Comparison of ENCODE assay signal across 8 cellular contexts in the genomic region with DNA sequence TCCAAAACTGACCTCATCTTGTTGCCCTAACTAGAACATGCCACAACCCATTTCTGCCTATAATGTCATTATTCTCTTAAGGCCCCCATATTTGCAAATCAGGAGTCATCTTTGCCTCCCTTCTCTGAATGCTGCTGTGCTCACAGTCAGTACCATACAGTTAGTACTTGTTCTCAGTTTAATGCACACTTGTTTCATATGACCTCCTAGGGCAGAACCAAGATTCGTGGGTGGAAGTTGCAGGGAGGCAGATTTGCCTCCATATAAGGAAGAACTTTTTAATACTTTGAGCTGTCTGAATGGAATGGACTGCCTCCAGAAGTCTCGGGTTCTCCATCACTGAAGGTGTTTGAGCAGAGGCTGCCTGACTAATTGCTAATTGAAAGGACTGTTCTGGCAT. TPM values are rescaled to one million over a fixed set of nuclear protein-coding genes. Genes with fewer than 3 reads are reported as not detected.
A peak's percentile ranks its signal among the peaks of the same experiment; 100 is the strongest.
DNase-seq lines count a peak whose midpoint lies in the region; ATAC-seq lines count a peak whose summit lies in the region.

No MANE protein-coding gene starts in this region.

- no peaks in the 10 kb centered on the region for H3K9me3 ChIP-seq in GM23248 (ENCODE audit: low read depth)

- no peak overlapping the region for H3K9ac ChIP-seq in GM23248

- peaks cover 100% of the 10 kb centered on the region for H3K79me2 ChIP-seq in GM23248 (ENCODE audit: insufficient read depth)

- peaks cover 28% of the 10 kb centered on the region for H3F3A ChIP-seq in GM23248 (ENCODE audit: insufficient read depth)

- H3K27me3 Mint-ChIP-seq in activated T-helper 1 cell treated with anti-CD3 and anti-CD28 coated beads, Interleukin-12 subunit alpha, Interleukin-12 subunit beta, Interleukin-2, Interleukin-4 antibody, amounts not matched to agents 30 ng/mL and 10 ng/mL and 1 ng/mL, durations not matched to agents 14 hours and 24 hours and 36 hours (ENCODE audit: insufficient read depth) = no peaks in the 10 kb centered on the region

- peaks cover 80% of the 10 kb centered on the region for H3K4me1 Mint-ChIP-seq in activated T-helper 1 cell treated with anti-CD3 and anti-CD28 coated beads, Interleukin-12 subunit alpha, Interleukin-12 subunit beta, Interleukin-2, Interleukin-4 antibody, amounts not matched to agents 30 ng/mL and 10 ng/mL and 1 ng/mL, durations not matched to agents 14 hours and 24 hours and 36 hours (ENCODE audit: low read depth)

- peak overlapping the region; percentile 32 for H3K4me3 Mint-ChIP-seq in activated T-helper 1 cell treated with anti-CD3 and anti-CD28 coated beads, Interleukin-12 subunit alpha, Interleukin-12 subunit beta, Interleukin-2, Interleukin-4 antibody, amounts not matched to agents 30 ng/mL and 10 ng/mL and 1 ng/mL, durations not matched to agents 14 hours and 24 hours and 36 hours

- intact Hi-C loops in activated T-helper 1 cell treated with anti-CD3 and anti-CD28 coated beads, Interleukin-12 subunit alpha, Interleukin-12 subunit beta, Interleukin-2, Interleukin-4 antibody, amounts not matched to agents 30 ng/mL and 10 ng/mL and 1 ng/mL, durations not matched to agents 14 hours and 24 hours and 36 hours (cut with micrococcal nuclease) = loop anchor here (1.0 to 10.0 kb wide), 3 partner anchors 9 to 935 kb away; partner anchors contain the start of gene CAP1
- intact Hi-C loops in Right ventricle myocardium superior (cut with DNase I) = no loop called here

- no peak overlapping the region for H2AFZ ChIP-seq in GM23248

- DNase-seq in GM23248 (peak; percentile 34), Right ventricle myocardium superior (no peak), NCI-H2227 (lab: John Stamatoyannopoulos, UW; ENCODE audit: unreplicated experiment) (no peak)
- no peak for DNase-seq in activated T-helper 1 cell treated with anti-CD3 and anti-CD28 coated beads, Interleukin-12 subunit alpha, Interleukin-12 subunit beta, Interleukin-2, Interleukin-4 antibody, amounts not matched to agents 30 ng/mL and 10 ng/mL and 1 ng/mL, durations not matched to agents 14 hours and 24 hours and 36 hours (ENCODE audit: low spot score)
- DNase-seq in stimulated activated CD4-positive, alpha-beta T cell treated with anti-CD3 and anti-CD28 coated beads, Interleukin-2, amount 100 ng/mL, for 4 hours (ENCODE audit: low read depth) = peak; percentile 11

- peaks cover 34% of the 10 kb centered on the region for H3K4me1 ChIP-seq in GM23248 (ENCODE audit: insufficient read depth)

- no peaks in the 10 kb centered on the region for H3K27me3 ChIP-seq in GM23248 (replicated peaks; ENCODE audit: insufficient read depth)

- no peaks in the 10 kb centered on the region for H3K9me2 ChIP-seq in GM23248 (ENCODE audit: insufficient read depth)

- ATAC-seq in Right ventricle myocardium superior (ENCODE audit: poor library complexity) = peak; percentile 16
- ATAC-seq in GM19395 (IDR thresholded peaks at IDR 0.05; ENCODE audit: unreplicated experiment) = no peak
- ATAC-seq in HG03342 (IDR thresholded peaks at IDR 0.05; ENCODE audit: unreplicated experiment) = no peak
- no peak for ATAC-seq in HG03135 (IDR thresholded peaks at IDR 0.05; ENCODE audit: unreplicated experiment)

- H3K36me3 ChIP-seq in GM23248 (ENCODE audit: low read depth) = peaks cover 13% of the 10 kb centered on the region; the same call in 1 of the 2 replicates

- WGBS in GM23248 (ENCODE audit: low coverage in 1 of 2, low lambda C conversion rate in 2 of 2, missing lambda C conversion rate in 2 of 2), 2 experiments = 51 to 52% methylated on average over 2 of the region's 2 CpGs

- H3K9me3 Mint-ChIP-seq in activated T-helper 1 cell treated with anti-CD3 and anti-CD28 coated beads, Interleukin-12 subunit alpha, Interleukin-12 subunit beta, Interleukin-2, Interleukin-4 antibody, amounts not matched to agents 30 ng/mL and 10 ng/mL and 1 ng/mL, durations not matched to agents 14 hours and 24 hours and 36 hours = no peaks in the 10 kb centered on the region

- peaks cover 19% of the 10 kb centered on the region; the same call in 1 of the 2 replicates for H4K20me1 ChIP-seq in GM23248 (ENCODE audit: insufficient read depth)

- H3K4me2 ChIP-seq in GM23248 (ENCODE audit: unreplicated experiment) = peak overlapping the region; percentile 61

- peak overlapping the region; percentile 76 for H3K27ac Mint-ChIP-seq in activated T-helper 1 cell treated with anti-CD3 and anti-CD28 coated beads, Interleukin-12 subunit alpha, Interleukin-12 subunit beta, Interleukin-2, Interleukin-4 antibody, amounts not matched to agents 30 ng/mL and 10 ng/mL and 1 ng/mL, durations not matched to agents 14 hours and 24 hours and 36 hours

- H3K27ac ChIP-seq in GM23248 = peak overlapping the region; percentile 40

- H3K4me3 ChIP-seq in GM23248 = no peak overlapping the region

- peaks cover 41% of the 10 kb centered on the region for H3K36me3 Mint-ChIP-seq in activated T-helper 1 cell treated with anti-CD3 and anti-CD28 coated beads, Interleukin-12 subunit alpha, Interleukin-12 subunit beta, Interleukin-2, Interleukin-4 antibody, amounts not matched to agents 30 ng/mL and 10 ng/mL and 1 ng/mL, durations not matched to agents 14 hours and 24 hours and 36 hours (ENCODE audit: low read depth)

- in situ Hi-C loops in GM23248 (cut with MboI) = no loop called here

RNA-seq across cellular contexts. Expression of gene CAP1, which starts 9.2 kb away (rescaled TPM):
- total RNA-seq in GM23248 (2014; rRNA removed; shearing (Covaris generic)) = 496 and 560 TPM in 2 replicates
- 576 and 593 TPM in 2 replicates for polyA plus RNA-seq in GM23248 (2016; fragmentation: Nextera tagmentation; extraction: Ambion mirVana)
- total RNA-seq in activated T-helper 1 cell treated with anti-CD3 and anti-CD28 coated beads, Interleukin-12 subunit alpha, Interleukin-12 subunit beta, Interleukin-2, Interleukin-4 antibody, amounts not matched to agents 30 ng/mL and 10 ng/mL and 1 ng/mL, durations not matched to agents 14 hours and 24 hours and 36 hours = 421 and 435 TPM in 2 replicates
- 72.6 TPM for total RNA-seq in Right ventricle myocardium superior

RNA-seq across cellular contexts. Expression of gene PPT1, which starts 47.3 kb away (rescaled TPM):
- 26.9 and 38.3 TPM in 2 replicates for total RNA-seq in GM23248 (2014; rRNA removed; shearing (Covaris generic))
- polyA plus RNA-seq in GM23248 (2016; fragmentation: Nextera tagmentation; extraction: Ambion mirVana) = 53.1 and 54.0 TPM in 2 replicates
- 101 and 110 TPM in 2 replicates for total RNA-seq in activated T-helper 1 cell treated with anti-CD3 and anti-CD28 coated beads, Interleukin-12 subunit alpha, Interleukin-12 subunit beta, Interleukin-2, Interleukin-4 antibody, amounts not matched to agents 30 ng/mL and 10 ng/mL and 1 ng/mL, durations not matched to agents 14 hours and 24 hours and 36 hours
- total RNA-seq in Right ventricle myocardium superior = 37.7 TPM

Comparison
In these comparisons a context has a peak if more than half of its experiments do, and no peak if none do; other contexts are left out.
1. DNase-seq: peak in GM23248 (single experiment) and stimulated activated CD4-positive, alpha-beta T cell treated with anti-CD3 and anti-CD28 coated beads, Interleukin-2, amount 100 ng/mL, for 4 hours (single experiment); none in activated T-helper 1 cell treated with anti-CD3 and anti-CD28 coated beads, Interleukin-12 subunit alpha, Interleukin-12 subunit beta, Interleukin-2, Interleukin-4 antibody, amounts not matched to agents 30 ng/mL and 10 ng/mL and 1 ng/mL, durations not matched to agents 14 hours and 24 hours and 36 hours (single experiment), Right ventricle myocardium superior (single experiment) and NCI-H2227 (single experiment).